9 cellular contexts compared by ENCODE assay signal in the genomic region with DNA sequence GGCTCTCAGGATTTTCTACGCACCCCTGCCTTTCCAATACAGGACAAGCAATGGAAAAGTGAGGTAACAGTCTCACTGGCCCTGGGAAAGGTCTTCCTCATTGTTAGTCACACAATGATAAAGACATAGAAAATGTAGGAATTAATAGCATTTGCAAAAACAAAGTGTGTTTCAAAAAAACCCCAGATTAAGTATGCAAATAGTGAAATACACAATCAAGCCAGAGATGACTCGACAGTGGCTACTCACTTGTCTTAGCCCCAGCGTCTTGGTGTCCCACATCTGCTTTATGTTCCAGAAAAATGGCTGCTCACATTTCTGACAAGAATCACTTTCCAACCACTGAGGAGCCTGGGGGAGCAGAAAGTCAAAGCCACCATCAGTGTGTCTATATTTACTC. TPM values are rescaled to one million over a fixed set of nuclear protein-coding genes. Genes with fewer than 3 reads are reported as not detected.
DNase-seq lines count a peak whose midpoint lies in the region; ATAC-seq and TF ChIP-seq lines count a peak whose summit lies in the region.
"Had no signal": no experiment of that assay in that cellular context is flagged by ENCODE, and none has a peak within 500 bp of the region (broad histone marks: within the 10 kb centered on the region; RNA-seq: fewer than 3 reads in every experiment).

No MANE protein-coding gene starts in this region.

- CTCF ChIA-PET in T-cell (lab: Charles Lee) = no interaction called here

- ATAC-seq in HG03575 (IDR thresholded peaks at IDR 0.05; ENCODE audit: extremely low read depth, insufficient number of reproducible peaks, low FRiP score, unreplicated experiment) (peak; percentile 59), T-cell (replicated peaks in 1 of 4) (no peak), natural killer cell (no peak)
- ATAC-seq in stimulated activated effector memory CD8-positive, alpha-beta T cell treated with anti-CD3 and anti-CD28 coated beads, Interleukin-12 subunit alpha, Interleukin-12 subunit beta, amount 100 ng/mL, for 72 hours = peak; percentile 69
- ATAC-seq: HCT116 had no signal

- peaks cover 15% of the 10 kb centered on the region for H3K4me1 Mint-ChIP-seq in activated T-cell treated with anti-CD3 and anti-CD28 coated beads, Interleukin-2, amount 50 U/mL, for 24 hours (ENCODE audit: low read depth)
- H3K4me1 Mint-ChIP-seq in HFFc6 (ENCODE audit: low read depth) (peaks cover 34% of the 10 kb centered on the region), T-cell (peaks cover 0 to 4% (median 4%) of the 10 kb centered on the region in 3 donors), natural killer cell (peaks cover 0 to 1% of the 10 kb centered on the region in 2 donors)
- peaks cover 16% of the 10 kb centered on the region for H3K4me1 Mint-ChIP-seq in stimulated activated effector memory CD8-positive, alpha-beta T cell treated with anti-CD3 and anti-CD28 coated beads, Interleukin-12 subunit alpha, Interleukin-12 subunit beta, amount 100 ng/mL, for 72 hours

- H3K9me3 Mint-ChIP-seq in activated T-cell treated with anti-CD3 and anti-CD28 coated beads, Interleukin-2, amount 50 U/mL, for 24 hours = peaks cover under 1% of the 10 kb centered on the region
- H3K9me3 Mint-ChIP-seq in HFFc6 = no peaks in the 10 kb centered on the region
- H3K9me3 Mint-ChIP-seq in stimulated activated effector memory CD8-positive, alpha-beta T cell treated with anti-CD3 and anti-CD28 coated beads, Interleukin-12 subunit alpha, Interleukin-12 subunit beta, amount 100 ng/mL, for 72 hours = no peaks in the 10 kb centered on the region
- H3K9me3 Mint-ChIP-seq in T-cell = no peaks in the 10 kb centered on the region
- no peaks in the 10 kb centered on the region for H3K9me3 Mint-ChIP-seq in natural killer cell

- peaks cover 73% of the 10 kb centered on the region for H3K36me3 Mint-ChIP-seq in activated T-cell treated with anti-CD3 and anti-CD28 coated beads, Interleukin-2, amount 50 U/mL, for 24 hours (ENCODE audit: low read depth)
- H3K36me3 Mint-ChIP-seq in HFFc6 (ENCODE audit: low read depth) (peaks cover 32% of the 10 kb centered on the region), T-cell (peaks cover 47% of the 10 kb centered on the region), natural killer cell (peaks cover 7% of the 10 kb centered on the region)
- peaks cover 75% of the 10 kb centered on the region for H3K36me3 Mint-ChIP-seq in stimulated activated effector memory CD8-positive, alpha-beta T cell treated with anti-CD3 and anti-CD28 coated beads, Interleukin-12 subunit alpha, Interleukin-12 subunit beta, amount 100 ng/mL, for 72 hours

- POLR2A ChIA-PET in T-cell (lab: Charles Lee) = no interaction called here

- no peaks in the 10 kb centered on the region for H3K27me3 Mint-ChIP-seq in activated T-cell treated with anti-CD3 and anti-CD28 coated beads, Interleukin-2, amount 50 U/mL, for 24 hours
- H3K27me3 Mint-ChIP-seq in HFFc6 (ENCODE audit: insufficient read depth) = peaks cover 4% of the 10 kb centered on the region; the same call in 1 of the 2 replicates
- H3K27me3 Mint-ChIP-seq in T-cell = no peaks in the 10 kb centered on the region
- no peaks in the 10 kb centered on the region for H3K27me3 Mint-ChIP-seq in natural killer cell (ENCODE audit: low read depth in 2 of 2)

- no peak overlapping the region for H3K4me3 Mint-ChIP-seq in activated T-cell treated with anti-CD3 and anti-CD28 coated beads, Interleukin-2, amount 50 U/mL, for 24 hours
- H3K4me3 Mint-ChIP-seq in HFFc6 (peak overlapping the region; percentile 10; the same call in 1 of the 2 replicates), T-cell (no peak overlapping the region), natural killer cell (no peak overlapping the region)
- H3K4me3 Mint-ChIP-seq in stimulated activated effector memory CD8-positive, alpha-beta T cell treated with anti-CD3 and anti-CD28 coated beads, Interleukin-12 subunit alpha, Interleukin-12 subunit beta, amount 100 ng/mL, for 72 hours = no peak overlapping the region

- H3K27ac Mint-ChIP-seq in activated T-cell treated with anti-CD3 and anti-CD28 coated beads, Interleukin-2, amount 50 U/mL, for 24 hours = peak overlapping the region; percentile 64
- H3K27ac Mint-ChIP-seq in HFFc6 = peak overlapping the region; percentile 86
- peak overlapping the region; percentile 32 for H3K27ac Mint-ChIP-seq in stimulated activated effector memory CD8-positive, alpha-beta T cell treated with anti-CD3 and anti-CD28 coated beads, Interleukin-12 subunit alpha, Interleukin-12 subunit beta, amount 100 ng/mL, for 72 hours
- peak overlapping the region in 1 of 2 donors; percentile 4 for H3K27ac Mint-ChIP-seq in T-cell
- H3K27ac Mint-ChIP-seq in natural killer cell = no peak overlapping the region

- TF ChIP-seq CTCF in HFFc6 (IDR thresholded peaks at IDR 0.05) (no peak), natural killer cell (IDR thresholded peaks at IDR 0.05) (no peak)

- DNase-seq in activated T-cell treated with anti-CD3 and anti-CD28 coated beads, Interleukin-2, amount 50 U/mL, for 24 hours = no peak
- no peak for DNase-seq in activated T-cell treated with anti-CD3 and anti-CD28 coated beads, Interleukin-2, amount 50 U/mL, for 1 hour
- DNase-seq in HFFc6 (peak; percentile 68), T-cell (no peak), NCI-H446 treated with DMSO at 0.1 percent for 48 hours (lab: John Stamatoyannopoulos, UW) (no peak), natural killer cell (no peak)
- DNase-seq in stimulated activated effector memory CD8-positive, alpha-beta T cell treated with anti-CD3 and anti-CD28 coated beads, Interleukin-12 subunit alpha, Interleukin-12 subunit beta, amount 100 ng/mL, for 72 hours (ENCODE audit: low spot score in 2 of 2) = no peak

- intact Hi-C loops in natural killer cell (cut with micrococcal nuclease) = no loop called here

RNA-seq across cellular contexts. Expression of gene AP1S3, which starts 47.0 kb away (rescaled TPM):
- total RNA-seq in HFFc6 (2021; fragmentation: NEBNext Ultra II Directional; extraction: Animal tissue kit (Norgen Biotek cat#: 25700)) = 10 to 100 TPM in 3 of 6 experiments, 1 to 10 TPM in 3; 7.4 to 12.7 (median 9.9) TPM
- 1 to 10 TPM; 1.4 to 2.9 (median 1.8) TPM for total RNA-seq in T-cell
- 1 to 10 TPM; 4.5 to 5.2 (median 5.0) TPM for total RNA-seq in natural killer cell

Comparison
In these comparisons a context has a peak if more than half of its experiments do, and no peak if none do; other contexts are left out.
1. H3K27ac Mint-ChIP-seq: peak in activated T-cell treated with anti-CD3 and anti-CD28 coated beads, Interleukin-2, amount 50 U/mL, for 24 hours (single experiment), HFFc6 (single experiment) and stimulated activated effector memory CD8-positive, alpha-beta T cell treated with anti-CD3 and anti-CD28 coated beads, Interleukin-12 subunit alpha, Interleukin-12 subunit beta, amount 100 ng/mL, for 72 hours (single experiment); none in natural killer cell (0 of 2).
2. ATAC-seq: peak in HG03575 (single experiment) and stimulated activated effector memory CD8-positive, alpha-beta T cell treated with anti-CD3 and anti-CD28 coated beads, Interleukin-12 subunit alpha, Interleukin-12 subunit beta, amount 100 ng/mL, for 72 hours (single experiment); none in T-cell (0 of 4) and natural killer cell (0 of 3).